Comparison of ENCODE assay signal across 10 cellular contexts in the genomic region with DNA sequence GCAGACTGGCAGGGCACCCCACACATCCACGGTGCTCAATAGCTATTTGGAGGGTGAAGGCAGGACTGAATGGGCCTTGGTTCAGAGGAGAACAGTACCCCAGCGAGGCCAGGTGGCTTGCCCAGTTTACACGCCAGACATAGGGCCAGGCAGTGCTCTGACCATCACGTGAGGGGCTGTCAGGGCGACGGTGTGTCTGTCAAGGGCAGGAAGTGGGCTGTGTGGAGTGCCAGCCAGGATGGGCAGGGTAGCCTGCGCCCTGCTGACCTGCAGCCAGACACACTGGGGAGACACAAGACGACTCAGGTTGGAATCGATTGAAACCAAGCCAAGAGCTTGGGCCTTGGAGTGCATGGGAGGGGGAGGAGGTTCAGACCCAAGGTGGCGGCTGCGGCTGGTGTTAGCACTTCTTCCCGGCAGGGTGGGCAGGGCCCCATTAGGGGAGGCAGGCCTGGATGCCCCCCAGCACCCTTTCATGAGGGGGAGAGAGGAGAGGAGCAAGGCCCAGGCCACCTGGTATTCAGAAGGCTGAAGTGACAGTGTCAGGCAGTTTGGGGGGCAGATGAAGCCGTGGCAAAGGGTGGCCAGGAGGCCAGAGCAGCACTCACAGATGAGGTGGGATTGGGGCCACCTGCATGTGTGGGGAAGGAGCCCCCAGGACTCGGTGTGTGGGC.
DNase-seq lines count a peak whose midpoint lies in the region; ATAC-seq and TF ChIP-seq lines count a peak whose summit lies in the region.
"Had no signal": no experiment of that assay in that cellular context is flagged by ENCODE, and none has a peak within 500 bp of the region (broad histone marks: within the 10 kb centered on the region; RNA-seq: fewer than 3 reads in every experiment).

No MANE protein-coding gene starts in this region.

- peaks cover 42% of the 10 kb centered on the region for H3K4me1 Mint-ChIP-seq in MCF 10A (ENCODE audit: insufficient read depth, unreplicated experiment)
- H3K4me1 Mint-ChIP-seq in central memory CD8-positive, alpha-beta T cell = peaks cover 14% of the 10 kb centered on the region
- H3K4me1 Mint-ChIP-seq in type B pancreatic cell (ENCODE audit: unreplicated experiment) = peaks cover 75% of the 10 kb centered on the region

- dilution Hi-C loops in mammary epithelial cell (cut with HindIII; ENCODE audit: low sequenced_read_pairs) = loop anchor here (5.0 kb wide), 2 partner anchors 36 to 76 kb away; no protein-coding TSS in a partner anchor

- H2AFZ ChIP-seq in mammary epithelial cell (ENCODE audit: low read depth, low read length) = no peak overlapping the region
- H2AFZ ChIP-seq in mesenchymal stem cell (ENCODE audit: low read depth, low read length) = no peak overlapping the region

- H3K27me3 Mint-ChIP-seq in MCF 10A (ENCODE audit: insufficient read depth, unreplicated experiment) (no peaks in the 10 kb centered on the region), type B pancreatic cell (no peaks in the 10 kb centered on the region)
- H3K27me3 Mint-ChIP-seq in central memory CD8-positive, alpha-beta T cell = no peaks in the 10 kb centered on the region

- peak; percentile 18 for DNase-seq in MCF 10A (ENCODE audit: unreplicated experiment)
- DNase-seq in mammary epithelial cell = no peak
- no peak for DNase-seq in central memory CD8-positive, alpha-beta T cell (ENCODE audit: low spot score in 2 of 2)
- no peak for DNase-seq in mesenchymal stem cell
- no peak for DNase-seq in type B pancreatic cell (ENCODE audit: extremely low spot score, unreplicated experiment)
- no peak for DNase-seq in NOMO-1 (lab: John Stamatoyannopoulos, UW; ENCODE audit: unreplicated experiment in 2 of 2)
- DNase-seq: H9, small intestine had no signal

- H3K27ac Mint-ChIP-seq in MCF 10A (ENCODE audit: low read depth, unreplicated experiment) (peak overlapping the region; percentile 89), type B pancreatic cell (peak overlapping the region; percentile 85)
- H3K27ac Mint-ChIP-seq in central memory CD8-positive, alpha-beta T cell (ENCODE audit: low read depth) = peak overlapping the region; percentile 64

- no peak overlapping the region for H3K4me2 ChIP-seq in mammary epithelial cell (ENCODE audit: insufficient read depth, low read depth, low read length)
- H3K4me2 ChIP-seq in mesenchymal stem cell (ENCODE audit: low read length, poor library complexity, severe bottlenecking) = no peak overlapping the region

- H4K91ac ChIP-seq in mesenchymal stem cell (ENCODE audit: low read length) = peak overlapping the region; percentile 6

- H3K4me3 ChIP-seq in mammary epithelial cell (replicated peaks in 1 of 3; ENCODE audit: insufficient read depth in 1 of 3, low read depth in 2 of 3, low read length in 3 of 3) = no peak overlapping the region
- no peak overlapping the region for H3K4me3 ChIP-seq in mesenchymal stem cell (ENCODE audit: insufficient read depth in 1 of 2, low read depth in 1 of 2, low read length in 2 of 2)

- H4K20me1 ChIP-seq in mammary epithelial cell (ENCODE audit: insufficient read depth, low read length) = no peaks in the 10 kb centered on the region

- H3K23ac ChIP-seq in mesenchymal stem cell (ENCODE audit: low read length in 2 of 2) = no peak overlapping the region

- peak overlapping the region in 1 of 2 experiments; percentile 32 for H2BK12ac ChIP-seq in mesenchymal stem cell (ENCODE audit: low read length in 2 of 2)

- H3K4ac ChIP-seq in mesenchymal stem cell (ENCODE audit: low read depth in 1 of 2, low read length in 2 of 2) = no peak overlapping the region

- H3K27me3 ChIP-seq in mammary epithelial cell (ENCODE audit: insufficient read depth, low read length) (no peaks in the 10 kb centered on the region), mesenchymal stem cell (ENCODE audit: control insufficient read depth in 1 of 2, insufficient read depth in 1 of 2, low read length in 2 of 2) (no peaks in the 10 kb centered on the region)

- POLR2A ChIA-PET in MCF 10A (lab: Yijun Ruan, JAX) = no interaction called here

- in situ Hi-C loops in mammary epithelial cell (cut with MboI; ENCODE audit: low sequenced_read_pairs in 2 of 2) = no loop called here

- intact Hi-C loops in MCF 10A (cut with micrococcal nuclease) (no loop called here), mammary epithelial cell (cut with micrococcal nuclease) (no loop called here)

- H2BK15ac ChIP-seq in mesenchymal stem cell (ENCODE audit: low read depth, poor library complexity, severe bottlenecking) = no peak overlapping the region

- no TSS peak for BruUV-seq in MCF 10A (replicated peaks; lab: Mats Ljungman, UMichigan)
- no TSS peak for BruUV-seq in mammary epithelial cell (replicated peaks; lab: Mats Ljungman, UMichigan)

- H3K18ac ChIP-seq in mesenchymal stem cell (ENCODE audit: low read depth in 1 of 2, low read length in 2 of 2) = peak overlapping the region in 1 of 2 experiments; percentile 55

- H3K4me1 ChIP-seq in mammary epithelial cell (ENCODE audit: insufficient read depth, low read length) (peaks cover 22% of the 10 kb centered on the region), mesenchymal stem cell (ENCODE audit: control insufficient read depth, insufficient read depth, low read depth, low read length) (peaks cover 46% of the 10 kb centered on the region)

- H3K79me1 ChIP-seq in mesenchymal stem cell (replicated peaks; ENCODE audit: low read length, poor library complexity, severe bottlenecking) = peaks cover 70% of the 10 kb centered on the region

- TF ChIP-seq CTCF in MCF 10A (IDR thresholded peaks at IDR 0.05; ENCODE audit: unreplicated experiment) = no peak
- no peak for TF ChIP-seq CTCF in mammary epithelial cell (conservative IDR thresholded peaks at IDR 0.05 in 1 of 2, IDR thresholded peaks at IDR 0.05 in 1 of 2; ENCODE audit: extremely low read depth in 1 of 2, insufficient read depth in 1 of 2, low read depth in 1 of 2, low read length in 2 of 2)
- TF ChIP-seq CTCF in type B pancreatic cell (conservative IDR thresholded peaks at IDR 0.05) = no peak

- peaks cover 7% of the 10 kb centered on the region for H3K36me3 ChIP-seq in mammary epithelial cell (ENCODE audit: insufficient read depth, low read length)
- peaks cover 4 to 25% of the 10 kb centered on the region in 2 experiments for H3K36me3 ChIP-seq in mesenchymal stem cell (ENCODE audit: control insufficient read depth in 1 of 2, insufficient read depth in 2 of 2, low read depth in 1 of 2, low read length in 2 of 2)

- H3K4me3 Mint-ChIP-seq in MCF 10A (ENCODE audit: unreplicated experiment) (no peak overlapping the region), type B pancreatic cell (peak overlapping the region; percentile 54)
- no peak overlapping the region for H3K4me3 Mint-ChIP-seq in central memory CD8-positive, alpha-beta T cell
- H3K4me3 Mint-ChIP-seq: H9 had no signal

- no peak for ATAC-seq in central memory CD8-positive, alpha-beta T cell (replicated peaks; ENCODE audit: extremely low read depth, poor library complexity, severe bottlenecking)
- ATAC-seq in GM21825 (IDR thresholded peaks at IDR 0.05; ENCODE audit: unreplicated experiment) (no peak), GM21717 (IDR thresholded peaks at IDR 0.05; ENCODE audit: unreplicated experiment) (no peak)

- H3K9me3 ChIP-seq in mammary epithelial cell (replicated peaks; ENCODE audit: insufficient read depth, low read length) (no peaks in the 10 kb centered on the region), mesenchymal stem cell (ENCODE audit: control insufficient read depth, low read length) (no peaks in the 10 kb centered on the region)

- H3K9ac ChIP-seq in mammary epithelial cell (ENCODE audit: insufficient read depth, low read length) (no peak overlapping the region), mesenchymal stem cell (ENCODE audit: low read length) (no peak overlapping the region)

- H3K14ac ChIP-seq in mesenchymal stem cell (ENCODE audit: low read length in 2 of 2) = no peak overlapping the region

- H3K27ac ChIP-seq in mammary epithelial cell (ENCODE audit: insufficient read depth, low read depth, low read length) (no peak overlapping the region), mesenchymal stem cell (ENCODE audit: low read length, poor library complexity, severe bottlenecking) (no peak overlapping the region)

- no peak overlapping the region for H4K8ac ChIP-seq in mesenchymal stem cell (ENCODE audit: low read length)

- no peak overlapping the region for H2BK120ac ChIP-seq in mesenchymal stem cell (ENCODE audit: low read depth, low read length)

- no peak overlapping the region for H2BK5ac ChIP-seq in mesenchymal stem cell (ENCODE audit: low read depth, low read length, poor library complexity, severe bottlenecking)

- no peak overlapping the region for H2AK5ac ChIP-seq in mesenchymal stem cell (ENCODE audit: low read length, severe bottlenecking)

- CTCF ChIA-PET in MCF 10A (lab: Yijun Ruan, JAX) (interaction anchor here (0.7 to 0.8 kb wide), 2 partner anchors 22 to 88 kb away, joined by 3 read pairs; no protein-coding TSS in a partner anchor), mammary epithelial cell (lab: Charles Lee; ENCODE audit: low non-redundant PET) (no interaction called here)

- peaks cover 95% of the 10 kb centered on the region for H3K79me2 ChIP-seq in mammary epithelial cell (ENCODE audit: insufficient read depth, low read length)

- H3K36me3 Mint-ChIP-seq in MCF 10A (ENCODE audit: insufficient read depth, unreplicated experiment) (peaks cover 24% of the 10 kb centered on the region), type B pancreatic cell (peaks cover 3% of the 10 kb centered on the region)
- peaks cover 4% of the 10 kb centered on the region for H3K36me3 Mint-ChIP-seq in central memory CD8-positive, alpha-beta T cell (ENCODE audit: insufficient read depth)

- no peaks in the 10 kb centered on the region for H3K9me3 Mint-ChIP-seq in MCF 10A (ENCODE audit: unreplicated experiment)
- H3K9me3 Mint-ChIP-seq in central memory CD8-positive, alpha-beta T cell = no peaks in the 10 kb centered on the region
- no peaks in the 10 kb centered on the region for H3K9me3 Mint-ChIP-seq in type B pancreatic cell
- H3K9me3 Mint-ChIP-seq: H9 had no signal

- WGBS in mammary epithelial cell (ENCODE audit: low coverage, missing lambda C conversion rate) = 40% methylated on average over 13 of the region's 14 CpGs
- 89% methylated on average over 14 of the region's 14 CpGs for WGBS in mesenchymal stem cell
